In genomic region chr18:75329753-75330152, GRCh38 we compare ENCODE assay signal across 8 cellular contexts.
DNase-seq lines count a peak whose midpoint lies in the region; ATAC-seq, FAIRE-seq and TF ChIP-seq lines count a peak whose summit lies in the region.
"Not testable (repeated sequence)": the region's sequence is repeated elsewhere in the genome, so short reads cannot be mapped to it uniquely, and the experiment has no call there.

No MANE protein-coding gene starts in this region.

- DNase-seq in A172 (ENCODE audit: low spot score) (peak; percentile 4), HT1080 (ENCODE audit: low read depth) (peak; percentile 64), PC-3 (peak; percentile 19), bronchial epithelial cell (ENCODE audit: low read depth) (peak; percentile 54), esophagus muscularis mucosa (ENCODE audit: extremely low spot score) (peak; percentile 12)
- DNase-seq in activated CD4-positive, alpha-beta memory T cell treated with anti-CD3 and anti-CD28 coated beads for 36 hours = peak; percentile 14
- DNase-seq in activated naive CD8-positive, alpha-beta T cell treated with anti-CD3 and anti-CD28 coated beads for 36 hours = peak; percentile 6
- DNase-seq in stimulated activated CD4-positive, alpha-beta T cell treated with anti-CD3 and anti-CD28 coated beads, Interleukin-15, amount 100 ng/mL, for 24 hours = peak; percentile 15

- H3K36me3 Mint-ChIP-seq in activated CD4-positive, alpha-beta memory T cell treated with anti-CD3 and anti-CD28 coated beads for 36 hours; activated naive CD8-positive, alpha-beta T cell treated with anti-CD3 and anti-CD28 coated beads for 36 hours: not testable (repeated sequence)

- not testable (repeated sequence) for H3K9me2 ChIP-seq in PC-3 (replicated peaks; ENCODE audit: low read length)

- H4K20me1 ChIP-seq in PC-3 (ENCODE audit: low read length) = not testable (repeated sequence)

- CTCF ChIA-PET in PC-3 (lab: Charles Lee); activated CD4-positive, alpha-beta memory T cell treated with anti-CD3 and anti-CD28 coated beads for 36 hours (lab: Charles Lee): not testable (repeated sequence)

- POLR2A ChIA-PET in PC-3 (lab: Charles Lee; ENCODE audit: unreplicated experiment); activated CD4-positive, alpha-beta memory T cell treated with anti-CD3 and anti-CD28 coated beads for 36 hours (lab: Charles Lee): not testable (repeated sequence)

- not testable (repeated sequence) for H3K36me3 ChIP-seq in PC-3 (ENCODE audit: low read depth, low read length); bronchial epithelial cell (ENCODE audit: control insufficient read depth, insufficient read depth, low read length); esophagus muscularis mucosa

- not testable (repeated sequence) for H3K4me3 ChIP-seq in PC-3 (ENCODE audit: low read length); bronchial epithelial cell (ENCODE audit: low read depth, low read length); esophagus muscularis mucosa

- FAIRE-seq in bronchial epithelial cell (lab: Jason Lieb, UNC) = not testable (repeated sequence)

- H3K9me3 ChIP-seq in PC-3 (ENCODE audit: low read length) = peaks cover 11% of the 10 kb centered on the region; the same call in 1 of the 2 replicates
- peaks cover 0 to 14% (median 4%) of the 10 kb centered on the region in 4 donors for H3K9me3 ChIP-seq in esophagus muscularis mucosa

- H3K9ac ChIP-seq in PC-3 (ENCODE audit: low read length) = not testable (repeated sequence)

- not testable (repeated sequence) for H3K4me1 ChIP-seq in PC-3 (ENCODE audit: insufficient read depth, low read length); esophagus muscularis mucosa

- not testable (repeated sequence) for H3K27ac ChIP-seq in PC-3 (ENCODE audit: low read length); esophagus muscularis mucosa (replicated peaks in 1 of 4)

- not testable (repeated sequence) for TF ChIP-seq EP300 in esophagus muscularis mucosa (IDR thresholded peaks at IDR 0.05)

- not testable (repeated sequence) for H2AFZ ChIP-seq in PC-3 (ENCODE audit: low read length)

- H3K4me2 ChIP-seq in PC-3 (ENCODE audit: low read length) = not testable (repeated sequence)

- TF ChIP-seq CTCF in PC-3 (conservative IDR thresholded peaks at IDR 0.05; ENCODE audit: low read depth, low read length); bronchial epithelial cell (IDR thresholded peaks at IDR 0.05; ENCODE audit: insufficient read depth, low read length, severe bottlenecking); esophagus muscularis mucosa (IDR thresholded peaks at IDR 0.05): not testable (repeated sequence)

- H3F3A ChIP-seq in PC-3 (ENCODE audit: low read length, unreplicated experiment) = not testable (repeated sequence)

- intact Hi-C loops in PC-3 (cut with micrococcal nuclease); activated CD4-positive, alpha-beta memory T cell treated with anti-CD3 and anti-CD28 coated beads for 36 hours (cut with micrococcal nuclease); esophagus muscularis mucosa (cut with DNase I): not testable (repeated sequence)

- H3K4me1 Mint-ChIP-seq in activated CD4-positive, alpha-beta memory T cell treated with anti-CD3 and anti-CD28 coated beads for 36 hours (ENCODE audit: low read depth); activated naive CD8-positive, alpha-beta T cell treated with anti-CD3 and anti-CD28 coated beads for 36 hours: not testable (repeated sequence)

- 97% methylated on average over 2 of the region's 2 CpGs for WGBS in esophagus muscularis mucosa

- H3K27me3 ChIP-seq in PC-3 (ENCODE audit: low read length); bronchial epithelial cell (ENCODE audit: control insufficient read depth, insufficient read depth, low read length); esophagus muscularis mucosa: not testable (repeated sequence)

- H3K27ac Mint-ChIP-seq in activated CD4-positive, alpha-beta memory T cell treated with anti-CD3 and anti-CD28 coated beads for 36 hours; activated naive CD8-positive, alpha-beta T cell treated with anti-CD3 and anti-CD28 coated beads for 36 hours: not testable (repeated sequence)

- TF ChIP-seq POLR2A in esophagus muscularis mucosa (IDR thresholded peaks at IDR 0.05; ENCODE audit: low read depth) = not testable (repeated sequence)

- H3K79me2 ChIP-seq in PC-3 (ENCODE audit: low read length) = not testable (repeated sequence)

- not testable (repeated sequence) for ATAC-seq in PC-3

- not testable (repeated sequence) for BruUV-seq in PC-3 (replicated peaks; lab: Mats Ljungman, UMichigan)

- H3K9me3 Mint-ChIP-seq in activated CD4-positive, alpha-beta memory T cell treated with anti-CD3 and anti-CD28 coated beads for 36 hours = peaks cover 20% of the 10 kb centered on the region
- H3K9me3 Mint-ChIP-seq in activated naive CD8-positive, alpha-beta T cell treated with anti-CD3 and anti-CD28 coated beads for 36 hours = peaks cover 15% of the 10 kb centered on the region

- not testable (repeated sequence) for H3K27me3 Mint-ChIP-seq in activated CD4-positive, alpha-beta memory T cell treated with anti-CD3 and anti-CD28 coated beads for 36 hours; activated naive CD8-positive, alpha-beta T cell treated with anti-CD3 and anti-CD28 coated beads for 36 hours

- H3K4me3 Mint-ChIP-seq in activated CD4-positive, alpha-beta memory T cell treated with anti-CD3 and anti-CD28 coated beads for 36 hours; activated naive CD8-positive, alpha-beta T cell treated with anti-CD3 and anti-CD28 coated beads for 36 hours: not testable (repeated sequence)

Comparison
In these comparisons a context has a peak if more than half of its experiments do, and no peak if none do; other contexts are left out.
1. DNase-seq: peak in every context shown above with its lines; median percentile 64 in HT1080; 54 in bronchial epithelial cell; 19 in PC-3; 15 in stimulated activated CD4-positive, alpha-beta T cell treated with anti-CD3 and anti-CD28 coated beads, Interleukin-15, amount 100 ng/mL, for 24 hours; 14 in activated CD4-positive, alpha-beta memory T cell treated with anti-CD3 and anti-CD28 coated beads for 36 hours; 12 in esophagus muscularis mucosa; 6 in activated naive CD8-positive, alpha-beta T cell treated with anti-CD3 and anti-CD28 coated beads for 36 hours; 4 in A172.